In the genomic region with DNA sequence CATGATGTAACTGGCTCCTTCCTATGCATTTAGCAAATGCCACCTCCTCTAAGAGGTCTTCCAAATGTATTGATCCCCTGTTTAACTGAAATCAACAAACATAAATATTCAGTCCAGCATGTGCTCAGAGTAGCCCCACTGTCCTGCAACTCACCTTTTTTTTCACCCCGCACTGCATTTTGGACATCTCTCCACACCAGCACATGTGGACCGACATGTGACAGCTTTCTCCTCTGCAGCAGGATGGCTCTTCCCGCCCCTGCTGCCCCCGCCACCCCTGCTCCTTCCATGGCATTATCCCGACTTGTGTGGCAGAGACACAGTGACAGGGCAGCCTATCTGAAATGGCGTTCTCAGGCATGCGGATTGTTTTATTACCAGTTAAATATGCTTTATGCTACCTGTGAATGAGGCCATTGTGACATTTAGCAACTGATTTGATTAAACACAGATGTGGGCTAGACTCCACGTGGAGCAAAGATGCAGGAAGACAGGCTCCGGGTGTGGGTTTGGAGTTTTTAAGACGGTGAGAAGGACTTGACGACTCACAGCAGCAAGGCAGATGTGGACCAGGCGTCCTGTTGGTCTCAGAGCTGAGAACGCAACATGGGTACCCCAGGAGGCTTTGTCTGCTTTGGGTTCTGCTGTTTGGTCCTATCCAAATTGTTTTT, we compare ENCODE assay signal across 23 cellular contexts.
DNase-seq lines count a peak whose midpoint lies in the region; ATAC-seq and TF ChIP-seq lines count a peak whose summit lies in the region.
"Had no signal": no experiment of that assay in that cellular context is flagged by ENCODE, and none has a peak within 500 bp of the region (broad histone marks: within the 10 kb centered on the region; RNA-seq: fewer than 3 reads in every experiment).

No MANE protein-coding gene starts in this region.

- no peaks in the 10 kb centered on the region for H3F3A ChIP-seq in MM.1S (ENCODE audit: insufficient read depth, low read length)

- H3K9me2 ChIP-seq in MM.1S (replicated peaks; ENCODE audit: insufficient read depth, low read length) = no peaks in the 10 kb centered on the region

- H3K27ac ChIP-seq in MM.1S (ENCODE audit: low read length) (no peak overlapping the region), upper lobe of left lung (no peak overlapping the region)
- H3K27ac ChIP-seq: left ventricle myocardium inferior, RWPE1 had no signal

- H3K4me1 ChIP-seq in MM.1S (ENCODE audit: low read length) (no peaks in the 10 kb centered on the region), BE2C (no peaks in the 10 kb centered on the region), upper lobe of left lung (no peaks in the 10 kb centered on the region)
- H3K4me1 ChIP-seq: left ventricle myocardium inferior had no signal

- WGBS in upper lobe of left lung, 2 donors = 60 to 64% methylated on average over 13 of the region's 13 CpGs

- no peaks in the 10 kb centered on the region for H3K9me3 ChIP-seq in MM.1S (replicated peaks; ENCODE audit: insufficient read depth, low read length)
- peaks cover 4% of the 10 kb centered on the region; the same call in 1 of the 2 replicates for H3K9me3 ChIP-seq in BE2C
- H3K9me3 ChIP-seq in upper lobe of left lung = no peaks in the 10 kb centered on the region
- H3K9me3 ChIP-seq: left ventricle myocardium inferior had no signal

- H4K20me1 ChIP-seq in MM.1S (ENCODE audit: insufficient read depth, low read length) = no peaks in the 10 kb centered on the region

- no peak overlapping the region for H3K4me2 ChIP-seq in MM.1S (ENCODE audit: low read depth, low read length)
- H3K4me2 ChIP-seq: smooth muscle cell had no signal

- no peaks in the 10 kb centered on the region for H3K27me3 ChIP-seq in MM.1S (replicated peaks; ENCODE audit: insufficient read depth, low read length)
- peaks cover 14% of the 10 kb centered on the region; the same call in 1 of the 2 replicates for H3K27me3 ChIP-seq in BE2C
- no peaks in the 10 kb centered on the region for H3K27me3 ChIP-seq in upper lobe of left lung

- ATAC-seq in left colon = peak; percentile 96
- no peak for ATAC-seq in HG03175 (IDR thresholded peaks at IDR 0.05; ENCODE audit: unreplicated experiment)
- no peak for ATAC-seq in upper lobe of left lung (ENCODE audit: low FRiP score in 2 of 2)
- ATAC-seq: natural killer cell treated with Interleukin-12 subunit alpha and Interleukin-12 subunit beta and Interleukin-15 and Interleukin-18, amount 100 ng/mL, for 72 hours; WTC11 had no signal

- intact Hi-C loops in left colon (cut with DNase I, micrococcal nuclease) = no loop called here

- no peak for TF ChIP-seq EP300 in upper lobe of left lung (IDR thresholded peaks at IDR 0.05)

- H3K79me2 ChIP-seq in MM.1S (ENCODE audit: low read length) = no peaks in the 10 kb centered on the region

- TF ChIP-seq CTCF in MM.1S (IDR thresholded peaks at IDR 0.05; ENCODE audit: low read length) (no peak), BE2C (IDR thresholded peaks at IDR 0.05; ENCODE audit: low read depth, low read length) (no peak), upper lobe of left lung (IDR thresholded peaks at IDR 0.05) (no peak)

- no peak overlapping the region for H3K4me3 ChIP-seq in MM.1S (ENCODE audit: low read length)
- H3K4me3 ChIP-seq in BE2C (ENCODE audit: low read depth, low read length) = no peak overlapping the region
- H3K4me3 ChIP-seq in upper lobe of left lung = no peak overlapping the region
- H3K4me3 ChIP-seq: left ventricle myocardium inferior, smooth muscle cell had no signal

- no peak for TF ChIP-seq POLR2A in upper lobe of left lung (IDR thresholded peaks at IDR 0.05)

- DNase-seq in AG20443 (ENCODE audit: low spot score) = peak; percentile 66
- no peak for DNase-seq in MM.1S
- peak; percentile 27 for DNase-seq in epidermal melanocyte (ENCODE audit: insufficient read length, low spot score)
- no peak for DNase-seq in left colon
- no peak for DNase-seq in BE2C
- no peak for DNase-seq in DMS53 treated with DMSO at 0.1 percent for 48 hours (lab: John Stamatoyannopoulos, UW; ENCODE audit: unreplicated experiment)
- no peak for DNase-seq in upper lobe of left lung
- DNase-seq: anterior cingulate cortex; CD4-positive, alpha-beta memory T cell; DMS53; GF-D8; H9; hippocampal formation; immature natural killer cell; Karpas-422; left ventricle myocardium inferior; NCI-H187; SW 1271 had no signal

- 0 out of 2 replicates have a peak overlapping the region, but pooled peaks have one; percentile 2 for H2AFZ ChIP-seq in MM.1S (ENCODE audit: low read length)

- no peak overlapping the region for H3K9ac ChIP-seq in MM.1S (ENCODE audit: low read length)

- H3K36me3 ChIP-seq in MM.1S (replicated peaks; ENCODE audit: insufficient read depth, low read length) (no peaks in the 10 kb centered on the region), BE2C (no peaks in the 10 kb centered on the region), upper lobe of left lung (no peaks in the 10 kb centered on the region)
- H3K36me3 ChIP-seq: left ventricle myocardium inferior had no signal

Comparison
In these comparisons a context has a peak if more than half of its experiments do, and no peak if none do; other contexts are left out.
1. DNase-seq: peak in AG20443 (single experiment) and epidermal melanocyte (single experiment); none in MM.1S (single experiment), left colon (0 of 2), BE2C (single experiment), DMS53 treated with DMSO at 0.1 percent for 48 hours (single experiment) and upper lobe of left lung (0 of 2).